ENCODE assay signal across 8 cellular contexts in genomic region chr17:73311781-73312641, GRCh38. TPM values are rescaled to one million over a fixed set of nuclear protein-coding genes. Genes with fewer than 3 reads are reported as not detected.
DNase-seq lines count a peak whose midpoint lies in the region; ATAC-seq and TF ChIP-seq lines count a peak whose summit lies in the region.

A gene with protein sequence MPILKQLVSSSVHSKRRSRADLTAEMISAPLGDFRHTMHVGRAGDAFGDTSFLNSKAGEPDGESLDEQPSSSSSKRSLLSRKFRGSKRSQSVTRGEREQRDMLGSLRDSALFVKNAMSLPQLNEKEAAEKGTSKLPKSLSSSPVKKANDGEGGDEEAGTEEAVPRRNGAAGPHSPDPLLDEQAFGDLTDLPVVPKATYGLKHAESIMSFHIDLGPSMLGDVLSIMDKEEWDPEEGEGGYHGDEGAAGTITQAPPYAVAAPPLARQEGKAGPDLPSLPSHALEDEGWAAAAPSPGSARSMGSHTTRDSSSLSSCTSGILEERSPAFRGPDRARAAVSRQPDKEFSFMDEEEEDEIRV (minus strand): TSS chr17:73312001. CDS start chr17:73286500, 25,501 bp downstream.

- peak; percentile 90 for ATAC-seq in CD8-positive, alpha-beta T cell
- ATAC-seq in GM19455 (IDR thresholded peaks at IDR 0.05; ENCODE audit: unreplicated experiment), result peak; percentile 92
- ATAC-seq in HG03575 (IDR thresholded peaks at IDR 0.05; ENCODE audit: extremely low read depth, insufficient number of reproducible peaks, low FRiP score, unreplicated experiment), result peak; percentile 62

- no peaks in the 10 kb centered on the region for H3K36me3 ChIP-seq in CD8-positive, alpha-beta T cell (ENCODE audit: insufficient read depth, low read length)

- H3K4me3 ChIP-seq in CD8-positive, alpha-beta T cell (ENCODE audit: low read depth, low read length), result peak within 1 kb of the TSS; percentile 86

- CTCF ChIA-PET in CD8-positive, alpha-beta T cell (lab: Charles Lee), result interaction anchor here (0.6 to 1.4 kb wide), 8 partner anchors 11 to 322 kb away, joined by 3 to 5 read pairs (median 3); no protein-coding TSS in a partner anchor

- intact Hi-C loops in CD8-positive, alpha-beta T cell (cut with DNase I, micrococcal nuclease), result loop anchor here (1.0 to 5.0 kb wide), 6 partner anchors 60 to 585 kb away; partner anchors contain the start of genes COG1 (in 2 of the 2) and SLC39A11 (in 1 of the 2)

- peak within 1 kb of the TSS; percentile 11 for H3K27ac ChIP-seq in CD8-positive, alpha-beta T cell (ENCODE audit: low read depth, low read length)

- H3K4me3 Mint-ChIP-seq in CD8-positive, alpha-beta T cell, result peak within 1 kb of the TSS; percentile 87

- no peaks in the 10 kb centered on the region for H3K9me3 ChIP-seq in CD8-positive, alpha-beta T cell (ENCODE audit: low read length)

- no peaks in the 10 kb centered on the region for H3K27me3 Mint-ChIP-seq in CD8-positive, alpha-beta T cell (ENCODE audit: low read depth)

- H3K36me3 Mint-ChIP-seq in CD8-positive, alpha-beta T cell, result no peaks in the 10 kb centered on the region

- H3K4me1 ChIP-seq in CD8-positive, alpha-beta T cell (ENCODE audit: insufficient read depth, low read length), result peaks cover 14% of the 10 kb centered on the region

- in situ Hi-C loops in endometrial microvascular endothelial cells (cut with HindIII; ENCODE audit: inconsistent ontology term, low pct_unique_long_range_greater_than_20kb, low sequenced_read_pairs), result no loop called here

- H3K9me3 Mint-ChIP-seq in CD8-positive, alpha-beta T cell, result no peaks in the 10 kb centered on the region

- no peaks in the 10 kb centered on the region for H3K27me3 ChIP-seq in CD8-positive, alpha-beta T cell (ENCODE audit: insufficient read depth, low read length)

- peak within 1 kb of the TSS; percentile 62 for H3K27ac Mint-ChIP-seq in CD8-positive, alpha-beta T cell

- peaks cover 17% of the 10 kb centered on the region for H3K4me1 Mint-ChIP-seq in CD8-positive, alpha-beta T cell (ENCODE audit: low read depth)

- TF ChIP-seq CTCF in CD8-positive, alpha-beta T cell (IDR thresholded peaks at IDR 0.05), result no peak

- POLR2A ChIA-PET in CD8-positive, alpha-beta T cell (lab: Charles Lee), result interaction anchor here (1.4 kb wide), 1 partner anchor 77 kb away, joined by 3 read pairs; no protein-coding TSS in a partner anchor

- DNase-seq in CD8-positive, alpha-beta T cell, result peak; percentile 59 to 84 (median 81)
- DNase-seq in NOMO-1 treated with DMSO at 0.1 percent for 48 hours (lab: John Stamatoyannopoulos, UW; ENCODE audit: unreplicated experiment) (peak; percentile 92), mesenteric fat pad (ENCODE audit: low spot score) (peak; percentile 99)
- peak; percentile 92 for DNase-seq in activated CD8-positive, alpha-beta memory T cell treated with anti-CD3 and anti-CD28 coated beads, Interleukin-2, amount 50 U/mL, for 48 hours
- peak; percentile 63 for DNase-seq in stimulated activated CD8-positive, alpha-beta memory T cell treated with anti-CD3 and anti-CD28 coated beads, Interleukin-15, amount 100 ng/mL, for 1 hour (ENCODE audit: low read depth)

RNA-seq across cellular contexts. Expression of the gene that starts here (rescaled TPM):
- 1 to 10 TPM; 3.5 to 4.4 TPM for total RNA-seq in CD8-positive, alpha-beta T cell
- total RNA-seq in endometrial microvascular endothelial cells (ENCODE audit: inconsistent ontology term) (40.3 TPM), mesenteric fat pad (207 TPM)

Comparison
In these comparisons a context has a peak if more than half of its experiments do, and no peak if none do; other contexts are left out.
1. Peak in every context shown above with its lines: DNase-seq, ATAC-seq, H3K4me3 ChIP-seq and H3K27ac ChIP-seq.